25 cellular contexts compared by ENCODE assay signal in genomic region chr4:126182801-126183200, GRCh38.
"Had no signal": no experiment of that assay in that cellular context is flagged by ENCODE, and none has a peak within 500 bp of the region (broad histone marks: within the 10 kb centered on the region; RNA-seq: fewer than 3 reads in every experiment).

No MANE protein-coding gene starts in this region.

- H3K27me3 ChIP-seq: ovary, sigmoid colon, stomach, thyroid gland, vagina had no signal

- H3K9me3 Mint-ChIP-seq: nephron progenitor cell had no signal

- H3K27me3 Mint-ChIP-seq: effector memory CD8-positive, alpha-beta T cell; memory B cell; naive thymus-derived CD4-positive, alpha-beta T cell had no signal

- H3K27ac ChIP-seq: ovary, psoas muscle, stomach, thyroid gland, vagina had no signal

- ATAC-seq: effector memory CD8-positive, alpha-beta T cell; left lobe of liver; naive thymus-derived CD4-positive, alpha-beta T cell; psoas muscle; right cardiac atrium; stimulated activated effector memory CD8-positive, alpha-beta T cell treated with anti-CD3 and anti-CD28 coated beads, Interleukin-12 subunit alpha, Interleukin-12 subunit beta, amount 100 ng/mL, for 72 hours had no signal

- H3K4me3 ChIP-seq: lung, ovary, psoas muscle, sigmoid colon, stomach, thyroid gland, vagina had no signal

- H3K27ac Mint-ChIP-seq: effector memory CD8-positive, alpha-beta T cell; immature natural killer cell; memory B cell; naive thymus-derived CD4-positive, alpha-beta T cell; nephron progenitor cell; stimulated activated effector memory CD8-positive, alpha-beta T cell treated with anti-CD3 and anti-CD28 coated beads, Interleukin-12 subunit alpha, Interleukin-12 subunit beta, amount 100 ng/mL, for 72 hours had no signal

- H3K4me1 ChIP-seq: psoas muscle, stomach, thyroid gland, vagina had no signal

- H3K4me1 Mint-ChIP-seq: immature natural killer cell; memory B cell; naive thymus-derived CD4-positive, alpha-beta T cell; nephron progenitor cell; stimulated activated effector memory CD8-positive, alpha-beta T cell treated with anti-CD3 and anti-CD28 coated beads, Interleukin-12 subunit alpha, Interleukin-12 subunit beta, amount 100 ng/mL, for 72 hours had no signal

- DNase-seq: cortex of kidney; effector memory CD8-positive, alpha-beta T cell; erythroblast; immature natural killer cell; kidney; midbrain; naive thymus-derived CD4-positive, alpha-beta T cell; nephron progenitor cell; nucleus accumbens; ovary; posterior cingulate gyrus; psoas muscle; right cardiac atrium; sigmoid colon; stimulated activated CD4-positive, alpha-beta T cell treated with anti-CD3 and anti-CD28 coated beads, Interleukin-2, amount 100 ng/mL, for 24 hours; stimulated activated CD4-positive, alpha-beta T cell treated with anti-CD3 and anti-CD28 coated beads, Interleukin-4, amount 100 ng/mL, for 24 hours; stimulated activated naive CD4-positive, alpha-beta T cell treated with Interleukin-2 at 50 U/mL for 16 hours; stomach; thyroid gland; trophoblast cell had no signal

- H3K36me3 ChIP-seq: ovary, sigmoid colon, stomach, thyroid gland, vagina had no signal

- H3K9me3 ChIP-seq: ovary, psoas muscle, sigmoid colon, stomach, thyroid gland, vagina had no signal

- H3K36me3 Mint-ChIP-seq: immature natural killer cell; memory B cell; naive thymus-derived CD4-positive, alpha-beta T cell; stimulated activated effector memory CD8-positive, alpha-beta T cell treated with anti-CD3 and anti-CD28 coated beads, Interleukin-12 subunit alpha, Interleukin-12 subunit beta, amount 100 ng/mL, for 72 hours had no signal

- H3K4me3 Mint-ChIP-seq: effector memory CD8-positive, alpha-beta T cell; immature natural killer cell; memory B cell; naive thymus-derived CD4-positive, alpha-beta T cell; nephron progenitor cell; stimulated activated effector memory CD8-positive, alpha-beta T cell treated with anti-CD3 and anti-CD28 coated beads, Interleukin-12 subunit alpha, Interleukin-12 subunit beta, amount 100 ng/mL, for 72 hours had no signal
